Comparison of ENCODE assay signal across 8 cellular contexts in the genomic region with DNA sequence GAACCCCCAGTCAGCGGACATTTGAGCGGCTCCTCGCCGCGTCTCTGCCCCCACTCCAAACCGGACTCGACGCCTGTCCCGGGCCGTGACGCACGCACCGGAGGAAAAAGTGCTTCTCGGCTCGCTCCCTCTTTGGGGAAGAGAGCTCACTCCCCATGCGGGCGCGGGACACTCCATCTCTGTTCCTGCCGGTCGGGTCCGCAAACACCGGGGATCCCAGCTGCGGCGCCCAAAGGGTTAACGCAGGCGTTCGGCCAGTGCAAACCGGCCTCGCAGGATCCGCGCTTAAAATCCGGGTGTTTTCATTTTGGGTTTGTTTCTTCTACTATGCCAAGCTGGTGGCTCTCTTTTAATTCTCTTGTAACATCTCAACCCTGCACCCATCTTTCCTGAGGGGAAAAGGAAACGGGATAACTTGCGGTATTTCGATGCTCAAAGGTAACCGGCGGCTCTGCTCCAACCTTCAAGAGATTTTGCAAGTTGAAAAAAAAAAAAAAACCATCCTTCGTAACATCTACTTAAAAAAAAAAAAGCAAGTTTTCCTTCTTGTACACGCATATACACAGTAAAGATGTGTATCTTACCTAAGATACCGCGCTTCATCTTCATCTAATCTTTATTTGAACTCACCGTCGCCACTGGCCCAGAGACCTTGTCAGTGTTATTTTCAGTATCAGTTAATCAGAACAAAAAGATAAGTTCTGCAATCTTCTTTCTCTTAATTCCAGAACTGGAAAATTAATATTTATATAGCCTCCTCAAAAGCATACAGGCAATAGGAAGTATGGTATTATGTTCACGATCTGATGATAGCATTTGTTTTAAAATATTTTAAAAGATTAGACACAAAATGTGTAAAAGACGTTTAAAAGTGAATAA. TPM values are rescaled to one million over a fixed set of nuclear protein-coding genes. Genes with fewer than 3 reads are reported as not detected.
DNase-seq lines count a peak whose midpoint lies in the region; ATAC-seq, FAIRE-seq and TF ChIP-seq lines count a peak whose summit lies in the region.

No MANE protein-coding gene starts in this region.

- TF ChIP-seq POLR2A in gastrocnemius medialis (IDR thresholded peaks at IDR 0.05) = no peak
- no peak for TF ChIP-seq POLR2A in GM18505 (IDR thresholded peaks at IDR 0.05; ENCODE audit: borderline replicate concordance, extremely low read depth, insufficient read depth, insufficient read length)

- DNase-seq in NCI-H226 = peak; percentile 16
- no peak for DNase-seq in astrocyte (ENCODE audit: low read depth)
- no peak for DNase-seq in iPS DF 6.9 (ENCODE audit: low read depth, low spot score)
- DNase-seq in gastrocnemius medialis = peak in 1 of 2 donors; percentile 24

- peaks cover 32% of the 10 kb centered on the region for H3K79me2 ChIP-seq in astrocyte (ENCODE audit: insufficient read depth, low read length)

- H3K9me3 Mint-ChIP-seq in astrocyte (ENCODE audit: unreplicated experiment) = peaks cover 7% of the 10 kb centered on the region

- peak overlapping the region; percentile 81 for H2AFZ ChIP-seq in astrocyte (ENCODE audit: low read depth, low read length)

- H3K4me3 Mint-ChIP-seq in astrocyte (ENCODE audit: unreplicated experiment) = peak overlapping the region; percentile 93

- H3K27ac Mint-ChIP-seq in astrocyte (ENCODE audit: unreplicated experiment) = peak overlapping the region; percentile 91

- H3K36me3 ChIP-seq in BLaER1 treated with 17β-estradiol and CSF1 and Interleukin-3, amounts not matched to agents 10 nM and 100 nM = peaks cover 0 to 6% (median 0%) of the 10 kb centered on the region in 11 experiments; a peak in 3 of 22 replicates
- H3K36me3 ChIP-seq in astrocyte (ENCODE audit: insufficient read depth, low read length) (no peaks in the 10 kb centered on the region), iPS DF 6.9 (ENCODE audit: control insufficient read depth, insufficient read depth, low read length) (no peaks in the 10 kb centered on the region), gastrocnemius medialis (no peaks in the 10 kb centered on the region)

- H3K4me1 Mint-ChIP-seq in astrocyte (ENCODE audit: low read depth, unreplicated experiment) = peaks cover 6% of the 10 kb centered on the region

- H3K36me3 Mint-ChIP-seq in astrocyte (ENCODE audit: low read depth, unreplicated experiment) = no peaks in the 10 kb centered on the region

- peak overlapping the region; percentile 90 to 100 (median 96) for H3K27ac ChIP-seq in BLaER1 treated with 17β-estradiol and CSF1 and Interleukin-3, amounts not matched to agents 10 nM and 100 nM
- H3K27ac ChIP-seq in astrocyte (ENCODE audit: low read depth, low read length) = peak overlapping the region; percentile 95
- H3K27ac ChIP-seq in iPS DF 6.9 (ENCODE audit: low read length) = no peak overlapping the region
- H3K27ac ChIP-seq in gastrocnemius medialis = peak overlapping the region; percentile 97 to 99 (median 98)

- H3K9me3 ChIP-seq in BLaER1 treated with 17β-estradiol and CSF1 and Interleukin-3, amounts not matched to agents 10 nM and 100 nM (replicated peaks in 1 of 11) = peaks cover 7 to 26% (median 12%) of the 10 kb centered on the region in 11 experiments; a peak in 18 of 22 replicates
- H3K9me3 ChIP-seq in astrocyte (ENCODE audit: insufficient read depth, low read depth, low read length) (no peaks in the 10 kb centered on the region), iPS DF 6.9 (ENCODE audit: control insufficient read depth, insufficient read depth, low read length) (no peaks in the 10 kb centered on the region), gastrocnemius medialis (no peaks in the 10 kb centered on the region)

- peaks cover 0 to 36% (median 18%) of the 10 kb centered on the region in 11 experiments; a peak in 17 of 22 replicates for H3K27me3 ChIP-seq in BLaER1 treated with 17β-estradiol and CSF1 and Interleukin-3, amounts not matched to agents 10 nM and 100 nM
- no peaks in the 10 kb centered on the region for H3K27me3 ChIP-seq in astrocyte (ENCODE audit: insufficient read depth, low read length)
- H3K27me3 ChIP-seq in iPS DF 6.9 (ENCODE audit: control insufficient read depth, insufficient read depth, low read length) = peaks cover 5% of the 10 kb centered on the region; the same call in 1 of the 2 replicates
- H3K27me3 ChIP-seq in gastrocnemius medialis = no peaks in the 10 kb centered on the region

- in situ Hi-C loops in gastrocnemius medialis (cut with MboI; ENCODE audit: low sequenced_read_pairs in 4 of 4) = no loop called here

- peak overlapping the region; percentile 77 to 98 (median 91) for H3K4me2 ChIP-seq in BLaER1 treated with 17β-estradiol and CSF1 and Interleukin-3, amounts not matched to agents 10 nM and 100 nM
- H3K4me2 ChIP-seq in astrocyte (ENCODE audit: low read length) = peak overlapping the region; percentile 91

- peaks cover 8 to 31% (median 18%) of the 10 kb centered on the region in 10 experiments; a peak in 17 of 20 replicates for H3K4me1 ChIP-seq in BLaER1 treated with 17β-estradiol and CSF1 and Interleukin-3, amounts not matched to agents 10 nM and 100 nM
- H3K4me1 ChIP-seq in astrocyte (ENCODE audit: insufficient read depth, low read length) (no peaks in the 10 kb centered on the region), iPS DF 6.9 (ENCODE audit: control insufficient read depth, insufficient read depth, low read length) (no peaks in the 10 kb centered on the region), gastrocnemius medialis (peaks cover 13 to 28% of the 10 kb centered on the region in 2 donors)

- no peak for TF ChIP-seq CTCF in astrocyte (IDR thresholded peaks at IDR 0.05; ENCODE audit: insufficient read depth, low read depth, low read length)
- TF ChIP-seq CTCF in gastrocnemius medialis (IDR thresholded peaks at IDR 0.05 in 4 of 5, conservative IDR thresholded peaks at IDR 0.05 in 1 of 5) = no peak

- peaks cover 27 to 34% (median 33%) of the 10 kb centered on the region in 11 experiments for H4K20me1 ChIP-seq in BLaER1 treated with 17β-estradiol and CSF1 and Interleukin-3, amounts not matched to agents 10 nM and 100 nM
- H4K20me1 ChIP-seq in astrocyte (ENCODE audit: insufficient read depth, low read length) = peaks cover 22% of the 10 kb centered on the region

- WGBS in iPS DF 6.9 (ENCODE audit: insufficient coverage, insufficient read length) = 100% methylated on average over 1 of the region's 45 CpGs

- FAIRE-seq in astrocyte (lab: Jason Lieb, UNC) = no peak

- H3K4me3 ChIP-seq in BLaER1 treated with 17β-estradiol and CSF1 and Interleukin-3, amounts not matched to agents 10 nM and 100 nM = peak overlapping the region; percentile 76 to 98 (median 93)
- H3K4me3 ChIP-seq in astrocyte (ENCODE audit: insufficient read depth, low read depth, low read length) (peak overlapping the region; percentile 75), iPS DF 6.9 (ENCODE audit: low read length) (peak overlapping the region; percentile 85), gastrocnemius medialis (peak overlapping the region; percentile 76 to 96 (median 92))

- intact Hi-C loops in gastrocnemius medialis (cut with DNase I; ENCODE audit: low total_unique reads) = loop anchor here (1.0 to 10.0 kb wide), 5 partner anchors 15 to 1565 kb away; a partner anchor contains a TSS

- H3K9ac ChIP-seq in BLaER1 treated with 17β-estradiol and CSF1 and Interleukin-3, amounts not matched to agents 10 nM and 100 nM = peak overlapping the region; percentile 90 to 100 (median 96)
- H3K9ac ChIP-seq in astrocyte (ENCODE audit: low read length) = peak overlapping the region; percentile 94

- no peaks in the 10 kb centered on the region for H3K27me3 Mint-ChIP-seq in astrocyte (ENCODE audit: low read depth, unreplicated experiment)

- ATAC-seq in GM19395 (IDR thresholded peaks at IDR 0.05; ENCODE audit: unreplicated experiment) = peak; percentile 24
- peak; percentile 12 to 21 for ATAC-seq in gastrocnemius medialis
- ATAC-seq in GM18505 (IDR thresholded peaks at IDR 0.05; ENCODE audit: unreplicated experiment) = no peak
- ATAC-seq in HG02588 (IDR thresholded peaks at IDR 0.05; ENCODE audit: unreplicated experiment) = no peak

RNA-seq across cellular contexts. Expression of a gene that starts 1.6 kb away (rescaled TPM):
- total RNA-seq in astrocyte (48.9 and 54.7 TPM in 2 replicates), gastrocnemius medialis (10 to 100 TPM; 32.9 to 52.8 (median 47.1) TPM)

Comparison
In these comparisons a context has a peak if more than half of its experiments do, and no peak if none do; other contexts are left out.
1. ATAC-seq: peak in GM19395 (single experiment) and gastrocnemius medialis (2 of 2); none in GM18505 (single experiment) and HG02588 (single experiment).
2. Peak in every context shown above with its lines, with median percentiles within 50 percentile points of each other: H3K4me3 ChIP-seq.